In the genomic region with DNA sequence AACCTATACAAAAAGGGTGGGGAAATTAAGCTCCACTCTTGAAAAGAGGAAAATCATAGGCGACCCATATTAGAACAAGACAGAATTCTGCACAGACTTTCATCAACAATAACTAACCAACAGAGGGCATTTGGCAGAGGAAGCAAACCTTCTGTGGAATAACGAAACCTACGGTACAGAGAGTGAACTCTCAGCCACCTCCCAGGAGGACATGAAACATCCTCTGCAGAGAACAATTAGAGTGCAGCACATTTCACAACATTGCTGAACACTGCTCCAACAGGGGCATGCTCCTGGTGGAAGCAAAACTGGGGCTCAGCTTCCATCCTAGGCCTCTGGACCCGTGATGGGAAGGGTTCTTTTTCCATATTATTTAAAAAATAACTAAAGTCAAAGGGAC, we compare ENCODE assay signal across 1 cellular context.
TF ChIP-seq lines count a peak whose summit lies in the region.

No MANE protein-coding gene starts in this region.

TF ChIP-seq in IMR-90, 13 proteins besides CTCF, POLR2A, EP300 and RAD21:
- no peak for TF ChIP-seq RFX5 (IDR thresholded peaks at IDR 0.05; ENCODE audit: low read depth, low read length)
- TF ChIP-seq ELK1 (IDR thresholded peaks at IDR 0.05; ENCODE audit: borderline replicate concordance, low read depth, low read length) = no peak
- TF ChIP-seq NFE2L2 (IDR thresholded peaks at IDR 0.05; ENCODE audit: low read depth, low read length) = no peak
- TF ChIP-seq, protein P1, sequence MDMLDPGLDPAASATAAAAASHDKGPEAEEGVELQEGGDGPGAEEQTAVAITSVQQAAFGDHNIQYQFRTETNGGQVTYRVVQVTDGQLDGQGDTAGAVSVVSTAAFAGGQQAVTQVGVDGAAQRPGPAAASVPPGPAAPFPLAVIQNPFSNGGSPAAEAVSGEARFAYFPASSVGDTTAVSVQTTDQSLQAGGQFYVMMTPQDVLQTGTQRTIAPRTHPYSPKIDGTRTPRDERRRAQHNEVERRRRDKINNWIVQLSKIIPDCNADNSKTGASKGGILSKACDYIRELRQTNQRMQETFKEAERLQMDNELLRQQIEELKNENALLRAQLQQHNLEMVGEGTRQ (IDR thresholded peaks at IDR 0.05; ENCODE audit: low read depth, low read length) = no peak
- TF ChIP-seq RCOR1 (IDR thresholded peaks at IDR 0.05; ENCODE audit: insufficient replicate concordance, low read length) = no peak
